18 cellular contexts compared by ENCODE assay signal in the genomic region with DNA sequence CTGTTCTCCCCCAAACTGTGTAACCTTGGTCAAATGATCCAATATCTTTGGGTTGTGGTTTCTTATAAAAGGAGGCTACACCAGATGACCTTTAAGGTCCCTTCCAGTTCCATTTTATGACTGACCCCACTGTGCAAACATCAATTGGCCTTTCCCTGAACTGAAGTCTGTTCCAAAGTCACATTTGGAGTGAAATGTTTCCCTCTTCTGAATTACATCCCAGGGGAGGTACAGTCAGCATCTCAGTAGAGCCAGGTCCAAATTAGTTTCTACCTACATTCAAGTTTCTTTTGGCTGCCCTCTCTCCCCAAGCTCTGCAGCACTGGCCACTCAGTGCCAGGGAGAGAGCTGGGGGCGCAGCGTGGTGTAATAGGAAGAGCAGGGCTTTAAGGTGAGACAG. TPM values are rescaled to one million over a fixed set of nuclear protein-coding genes. Genes with fewer than 3 reads are reported as not detected.
DNase-seq lines count a peak whose midpoint lies in the region; ATAC-seq, FAIRE-seq and TF ChIP-seq lines count a peak whose summit lies in the region.
"Had no signal": no experiment of that assay in that cellular context is flagged by ENCODE, and none has a peak within 500 bp of the region (broad histone marks: within the 10 kb centered on the region; RNA-seq: fewer than 3 reads in every experiment).

No MANE protein-coding gene starts in this region.

- 95% methylated on average over 2 of the region's 2 CpGs for WGBS in A549 (ENCODE audit: missing lambda C conversion rate)

- H3K4me3 Mint-ChIP-seq in chondrocyte (ENCODE audit: unreplicated experiment) (no peak overlapping the region), natural killer cell (no peak overlapping the region)
- H3K4me3 Mint-ChIP-seq: B cell; nephron progenitor cell; T-helper 1 cell treated with Interleukin-12 subunit alpha and Interleukin-12 subunit beta and Interleukin-4 antibody, amounts not matched to agents 30 μg/mL and 1 μg/mL, for 36 hours had no signal

- H3K36me3 ChIP-seq in osteoblast (ENCODE audit: insufficient read depth, low read length): no peaks in the 10 kb centered on the region
- H3K36me3 ChIP-seq: vagina had no signal

- no peaks in the 10 kb centered on the region for H3K27me3 ChIP-seq in osteoblast (ENCODE audit: insufficient read depth, low read length)
- H3K27me3 ChIP-seq: dorsolateral prefrontal cortex, right atrium auricular region, vagina had no signal

- no peak for DNase-seq in A549 (ENCODE audit: low read depth in 1 of 2, low spot score in 1 of 2)
- DNase-seq in HT-29 (ENCODE audit: low spot score): peak; percentile 32
- no peak for DNase-seq in chondrocyte (ENCODE audit: low spot score)
- DNase-seq in osteoblast (ENCODE audit: insufficient read length, low spot score, missing footprints): no peak
- no peak for DNase-seq in natural killer cell
- no peak for DNase-seq in activated naive CD4-positive, alpha-beta T cell treated with anti-CD3 and anti-CD28 coated beads, Interleukin-2, amount 50 U/mL, for 72 hours (ENCODE audit: low spot score in 2 of 2)
- DNase-seq in GM10248 (ENCODE audit: extremely low spot score): no peak
- DNase-seq in GM19238 (ENCODE audit: insufficient read length, low spot score): no peak
- DNase-seq: activated CD4-positive, CD25-positive, alpha-beta regulatory T cell treated with anti-CD3 and anti-CD28 coated beads, Interleukin-2, amount 50 U/mL, for 72 hours; H7; NCI-H1048; nephron progenitor cell; stimulated activated CD4-positive, alpha-beta T cell treated with anti-CD3 and anti-CD28 coated beads, Interleukin-4, amount 100 ng/mL, for 1 hour had no signal

- H3K79me2 ChIP-seq in osteoblast (ENCODE audit: insufficient read depth, low read length): peaks cover 17% of the 10 kb centered on the region

- TF ChIP-seq CTCF in A549 (IDR thresholded peaks at IDR 0.05): no peak
- TF ChIP-seq CTCF in chondrocyte (IDR thresholded peaks at IDR 0.05): no peak
- no peak for TF ChIP-seq CTCF in osteoblast (IDR thresholded peaks at IDR 0.05; ENCODE audit: extremely low read depth, low read depth, low read length)
- no peak for TF ChIP-seq CTCF in natural killer cell (IDR thresholded peaks at IDR 0.05)
- TF ChIP-seq CTCF in GM10248 (IDR thresholded peaks at IDR 0.05; ENCODE audit: control extremely low read depth, extremely low read depth, low read depth, missing control alignments): no peak

- H3K4me1 ChIP-seq in A549 (peaks cover 51% of the 10 kb centered on the region), osteoblast (ENCODE audit: insufficient read depth, low read length) (peaks cover 45% of the 10 kb centered on the region)

- H3K27me3 Mint-ChIP-seq in chondrocyte (ENCODE audit: low read depth) (no peaks in the 10 kb centered on the region), natural killer cell (ENCODE audit: low read depth in 2 of 2) (no peaks in the 10 kb centered on the region)

- no peak overlapping the region for H2AFZ ChIP-seq in osteoblast (ENCODE audit: low read length)

- intact Hi-C loops in natural killer cell (cut with micrococcal nuclease): no loop called here

- FAIRE-seq in A549 (lab: Jason Lieb, UNC): no peak

- H3K9me3 Mint-ChIP-seq in chondrocyte (ENCODE audit: low read depth) (no peaks in the 10 kb centered on the region), natural killer cell (no peaks in the 10 kb centered on the region)
- no peaks in the 10 kb centered on the region for H3K9me3 Mint-ChIP-seq in activated naive CD4-positive, alpha-beta T cell treated with anti-CD3 and anti-CD28 coated beads, Interleukin-2, amount 50 U/mL, for 72 hours
- H3K9me3 Mint-ChIP-seq: nephron progenitor cell; T-helper 1 cell treated with Interleukin-12 subunit alpha and Interleukin-12 subunit beta and Interleukin-4 antibody, amounts not matched to agents 30 μg/mL and 1 μg/mL, for 36 hours had no signal

- no peak overlapping the region for H3K4me3 ChIP-seq in A549
- no peak overlapping the region for H3K4me3 ChIP-seq in osteoblast (ENCODE audit: insufficient read depth, low read length)
- H3K4me3 ChIP-seq: dorsolateral prefrontal cortex, right atrium auricular region, vagina had no signal

- H3K4me1 Mint-ChIP-seq in chondrocyte (ENCODE audit: low read depth): peaks cover 48% of the 10 kb centered on the region
- no peaks in the 10 kb centered on the region for H3K4me1 Mint-ChIP-seq in natural killer cell

- H4K20me1 ChIP-seq in osteoblast (ENCODE audit: insufficient read depth, low read length): no peaks in the 10 kb centered on the region

- TF ChIP-seq RAD21 in A549 (conservative IDR thresholded peaks at IDR 0.05 in 1 of 2, IDR thresholded peaks at IDR 0.05 in 1 of 2): no peak

- ATAC-seq in A549: no peak
- no peak for ATAC-seq in natural killer cell
- ATAC-seq in activated naive CD4-positive, alpha-beta T cell treated with anti-CD3 and anti-CD28 coated beads, Interleukin-2, amount 50 U/mL, for 72 hours: no peak

- peaks cover 7% of the 10 kb centered on the region for H3K36me3 Mint-ChIP-seq in chondrocyte (ENCODE audit: low read depth)
- no peaks in the 10 kb centered on the region for H3K36me3 Mint-ChIP-seq in natural killer cell
- H3K36me3 Mint-ChIP-seq in activated naive CD4-positive, alpha-beta T cell treated with anti-CD3 and anti-CD28 coated beads, Interleukin-2, amount 50 U/mL, for 72 hours: peaks cover 0 to 17% of the 10 kb centered on the region in 2 donors

- TF ChIP-seq EP300 in A549 (IDR thresholded peaks at IDR 0.05): no peak

- POLR2A ChIA-PET in A549 (lab: Yijun Ruan, JAX) (no interaction called here), GM10248 (lab: Yijun Ruan, JAX) (no interaction called here)

- no peak for TF ChIP-seq POLR2A in A549 (IDR thresholded peaks at IDR 0.05; ENCODE audit: low read length)

- H3K4me2 ChIP-seq in A549 (peak overlapping the region; percentile 42), osteoblast (ENCODE audit: insufficient read depth, low read length) (peak overlapping the region; percentile 27)

- CTCF ChIA-PET in A549 (lab: Yijun Ruan, JAX) (interaction anchor here (1.3 to 1.7 kb wide), 2 partner anchors 17 to 41 kb away, joined by 3 to 4 read pairs; no protein-coding TSS in a partner anchor), GM10248 (lab: Yijun Ruan, JAX) (interaction anchor here (1.3 to 1.4 kb wide), 3 partner anchors 16 to 26 kb away, joined by 3 to 5 read pairs (median 5); no protein-coding TSS in a partner anchor)

- peak overlapping the region; percentile 78 for H3K27ac Mint-ChIP-seq in chondrocyte (ENCODE audit: unreplicated experiment)
- H3K27ac Mint-ChIP-seq in natural killer cell: no peak overlapping the region
- no peak overlapping the region for H3K27ac Mint-ChIP-seq in activated naive CD4-positive, alpha-beta T cell treated with anti-CD3 and anti-CD28 coated beads, Interleukin-2, amount 50 U/mL, for 72 hours
- H3K27ac Mint-ChIP-seq: B cell; T-helper 1 cell treated with Interleukin-12 subunit alpha and Interleukin-12 subunit beta and Interleukin-4 antibody, amounts not matched to agents 30 μg/mL and 1 μg/mL, for 36 hours had no signal

- H3K27ac ChIP-seq in A549 (peak overlapping the region; percentile 32 to 78; a peak in 4 of 6 replicates), osteoblast (ENCODE audit: low read depth, low read length) (peak overlapping the region; percentile 93)
- H3K27ac ChIP-seq: vagina had no signal

- H3K9me3 ChIP-seq in A549 (no peaks in the 10 kb centered on the region), osteoblast (ENCODE audit: low read depth, low read length) (no peaks in the 10 kb centered on the region)
- H3K9me3 ChIP-seq: right atrium auricular region, vagina had no signal

TF ChIP-seq in A549, 52 proteins besides CTCF, POLR2A, EP300 and RAD21:
- TF ChIP-seq SREBF2 (IDR thresholded peaks at IDR 0.05) (no peak), MAZ (IDR thresholded peaks at IDR 0.05; ENCODE audit: borderline replicate concordance, low read depth, low read length) (no peak)

RNA-seq across cellular contexts. Expression of gene LIMA1, which starts 34.4 kb away (rescaled TPM):
- polyA plus RNA-seq in A549 (2011; rRNA removed) (21.4 and 23.4 TPM in 2 replicates), A549 (2017; fragmentation: RNase III; extraction: RNeasy Plus Mini Kit Qiagen cat#74134 plus additional on column Dnase treatment) (9.0 to 12.0 TPM (median 10.1 TPM) in 3 replicates)
- 3.5 TPM in 2 replicates for polyA plus RNA-seq in A549 (2012; cell fraction: cytosol; rRNA removed)
- 3.3 and 5.4 TPM in 2 replicates for polyA plus RNA-seq in A549 (2012; cell fraction: nucleus; rRNA removed)
- 27.3 and 29.3 TPM in 2 replicates for polyA minus RNA-seq in A549 (2011; rRNA and poly(A)+ RNA removed)
- 81.4 and 91.1 TPM in 2 replicates for total RNA-seq in HT-29 (2014; rRNA removed; shearing (Covaris generic))
- total RNA-seq in chondrocyte (90.3 to 120 TPM (median 114 TPM) in 3 replicates), osteoblast (433 and 436 TPM in 2 replicates), natural killer cell (10 to 100 TPM; 12.0 to 16.2 (median 13.7) TPM)
- total RNA-seq in activated naive CD4-positive, alpha-beta T cell treated with anti-CD3 and anti-CD28 coated beads, Interleukin-2, amount 50 U/mL, for 72 hours: 10 to 100 TPM; 36.2 to 45.6 TPM
